ENCODE assay signal across 19 cellular contexts in the genomic region with DNA sequence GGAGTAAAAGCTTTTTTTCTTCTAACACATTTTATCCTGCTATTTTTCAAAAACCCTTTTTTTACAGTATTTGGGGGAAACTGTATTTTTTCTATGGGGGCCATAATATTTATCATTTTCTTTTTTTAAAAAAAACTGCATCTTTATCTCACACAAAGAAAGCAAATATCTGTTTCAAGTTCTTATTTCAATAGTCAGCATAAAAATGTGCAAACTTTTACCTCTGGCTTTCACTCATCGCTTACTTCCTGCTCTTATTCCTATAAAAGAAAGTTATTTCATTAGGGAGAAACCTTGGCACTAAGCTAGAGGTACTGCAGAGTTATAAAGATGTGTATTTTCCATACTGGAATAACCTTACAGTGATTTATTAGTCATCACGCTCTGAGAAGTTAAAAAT.
DNase-seq lines count a peak whose midpoint lies in the region; ATAC-seq, FAIRE-seq and TF ChIP-seq lines count a peak whose summit lies in the region.
"Had no signal": no experiment of that assay in that cellular context is flagged by ENCODE, and none has a peak within 500 bp of the region (broad histone marks: within the 10 kb centered on the region; RNA-seq: fewer than 3 reads in every experiment).

No MANE protein-coding gene starts in this region.

- no peak overlapping the region for H3K4me3 Mint-ChIP-seq in MCF 10A (ENCODE audit: unreplicated experiment)
- H3K4me3 Mint-ChIP-seq in activated CD8-positive, alpha-beta memory T cell treated with anti-CD3 and anti-CD28 coated beads, Interleukin-2, amount 10 ng/mL, durations not matched to agents 7 days and 5 days, result no peak overlapping the region
- H3K4me3 Mint-ChIP-seq: CD4-positive, alpha-beta memory T cell had no signal

- BruUV-seq in IMR-90 (replicated peaks; lab: Mats Ljungman, UMichigan) (no TSS peak), K562 (replicated peaks; lab: Mats Ljungman, UMichigan) (no TSS peak), MCF 10A (replicated peaks; lab: Mats Ljungman, UMichigan) (no TSS peak)

- no peak overlapping the region for H4K91ac ChIP-seq in IMR-90 (ENCODE audit: insufficient read depth, low read depth, low read length)

- H3K4me2 ChIP-seq in A549 (no peak overlapping the region), IMR-90 (ENCODE audit: low read depth, low read length) (no peak overlapping the region), OCI-LY3 (ENCODE audit: low read length) (peak overlapping the region; percentile 49), K562 (ENCODE audit: insufficient read depth, low read length) (no peak overlapping the region)

- in situ Hi-C loops in IMR-90 (cut with MboI; ENCODE audit: low sequenced_read_pairs) (no loop called here), K562 (cut with MboI) (no loop called here)

- no peaks in the 10 kb centered on the region for H3K79me2 ChIP-seq in OCI-LY3 (ENCODE audit: low read length)
- no peaks in the 10 kb centered on the region for H3K79me2 ChIP-seq in K562 (ENCODE audit: control insufficient read depth, insufficient read depth, low read length)

- H2AFZ ChIP-seq in IMR-90 (replicated peaks; ENCODE audit: low read length, poor library complexity) (no peak overlapping the region), OCI-LY3 (ENCODE audit: low read depth, low read length) (no peak overlapping the region), K562 (ENCODE audit: low read depth, low read length) (no peak overlapping the region)

- DNase-seq in A549 (ENCODE audit: low read depth in 1 of 2, low spot score in 1 of 2) (no peak), IMR-90 (no peak), K562 (ENCODE audit: extremely low read depth in 1 of 4, low spot score in 3 of 4) (no peak), MCF 10A (ENCODE audit: unreplicated experiment) (no peak), cortex of kidney (lab: John Stamatoyannopoulos, UW) (no peak)
- DNase-seq in activated CD8-positive, alpha-beta memory T cell treated with anti-CD3 and anti-CD28 coated beads, Interleukin-2, amount 10 ng/mL, durations not matched to agents 7 days and 5 days, result no peak
- DNase-seq: 8988T; C1 segment of cervical spinal cord; Calu3; CD4-positive, alpha-beta memory T cell; COR-L47; DMS79 treated with DMSO at 0.1 percent for 48 hours; GF-D8; GOT3 had no signal

- H3K36me3 ChIP-seq in IMR-90 (ENCODE audit: control insufficient read depth, insufficient read depth, low read length) (no peaks in the 10 kb centered on the region), OCI-LY3 (replicated peaks; ENCODE audit: low read depth, low read length) (no peaks in the 10 kb centered on the region), K562 (ENCODE audit: control insufficient read depth, insufficient read depth, low read length) (no peaks in the 10 kb centered on the region)
- H3K36me3 ChIP-seq: HAP-1 had no signal

- TF ChIP-seq RAD21 in A549 (conservative IDR thresholded peaks at IDR 0.05 in 1 of 2, IDR thresholded peaks at IDR 0.05 in 1 of 2) (no peak), IMR-90 (IDR thresholded peaks at IDR 0.05; ENCODE audit: low read length) (no peak), K562 (CRISPR knock-in tag; conservative IDR thresholded peaks at IDR 0.05 in 1 of 2, IDR thresholded peaks at IDR 0.05 in 1 of 2) (no peak)

- peaks cover 8% of the 10 kb centered on the region for H3K9me3 Mint-ChIP-seq in MCF 10A (ENCODE audit: unreplicated experiment)
- peaks cover 3% of the 10 kb centered on the region for H3K9me3 Mint-ChIP-seq in activated CD8-positive, alpha-beta memory T cell treated with anti-CD3 and anti-CD28 coated beads, Interleukin-2, amount 10 ng/mL, durations not matched to agents 7 days and 5 days (ENCODE audit: low read depth)

- no peaks in the 10 kb centered on the region for H4K20me1 ChIP-seq in IMR-90 (ENCODE audit: insufficient read depth, low read length)
- H4K20me1 ChIP-seq in OCI-LY3 (ENCODE audit: insufficient read depth, low read length), result no peaks in the 10 kb centered on the region
- no peaks in the 10 kb centered on the region for H4K20me1 ChIP-seq in K562 (replicated peaks; ENCODE audit: control insufficient read depth, insufficient read depth, low read length)

- no peak overlapping the region for H3K56ac ChIP-seq in IMR-90 (ENCODE audit: extremely low read depth, insufficient read depth, low read length)

- H3K4me1 ChIP-seq in A549 (no peaks in the 10 kb centered on the region), IMR-90 (ENCODE audit: control insufficient read depth, insufficient read depth, low read length) (no peaks in the 10 kb centered on the region), OCI-LY3 (ENCODE audit: low read length) (peaks cover 20% of the 10 kb centered on the region), K562 (replicated peaks in 1 of 2; ENCODE audit: control insufficient read depth in 2 of 2, insufficient read depth in 2 of 2, low read length in 2 of 2) (no peaks in the 10 kb centered on the region)
- H3K4me1 ChIP-seq: HAP-1 had no signal

- H3K4me3 ChIP-seq in A549, result no peak overlapping the region
- H3K4me3 ChIP-seq in IMR-90 (ENCODE audit: insufficient read depth, low read depth, low read length), result no peak overlapping the region
- no peak overlapping the region for H3K4me3 ChIP-seq in OCI-LY3 (ENCODE audit: low read length)
- H3K4me3 ChIP-seq in K562, result no peak overlapping the region
- H3K4me3 ChIP-seq: HAP-1 had no signal

- dilution Hi-C loops in IMR-90 (cut with HindIII; ENCODE audit: low sequenced_read_pairs, unreplicated experiment), result no loop called here

- H3K27me3 ChIP-seq in IMR-90 (ENCODE audit: control insufficient read depth, insufficient read depth, low read length) (no peaks in the 10 kb centered on the region), OCI-LY3 (ENCODE audit: low read depth, low read length) (no peaks in the 10 kb centered on the region), K562 (ENCODE audit: control insufficient read depth in 2 of 2, insufficient read depth in 2 of 2, low read length in 2 of 2) (no peaks in the 10 kb centered on the region)

- CTCF ChIA-PET in A549 (lab: Yijun Ruan, JAX), result no interaction called here
- CTCF ChIA-PET in IMR-90 (lab: Yijun Ruan, JAX), result no interaction called here
- CTCF ChIA-PET in K562 (lab: Yijun Ruan, JAX; ENCODE audit: low intra/inter-chr PET ratio), result no interaction called here
- CTCF ChIA-PET in MCF 10A (lab: Yijun Ruan, JAX), result no interaction called here
- CTCF ChIA-PET in activated CD8-positive, alpha-beta memory T cell treated with anti-CD3 and anti-CD28 coated beads, Interleukin-2, amount 10 ng/mL, durations not matched to agents 7 days and 5 days (lab: Charles Lee), result no interaction called here

- no peak overlapping the region for H4K8ac ChIP-seq in IMR-90 (ENCODE audit: low read depth in 2 of 2, low read length in 2 of 2)

- no peaks in the 10 kb centered on the region for H3K4me1 Mint-ChIP-seq in MCF 10A (ENCODE audit: insufficient read depth, unreplicated experiment)
- H3K4me1 Mint-ChIP-seq in activated CD8-positive, alpha-beta memory T cell treated with anti-CD3 and anti-CD28 coated beads, Interleukin-2, amount 10 ng/mL, durations not matched to agents 7 days and 5 days, result no peaks in the 10 kb centered on the region
- H3K4me1 Mint-ChIP-seq: CD4-positive, alpha-beta memory T cell had no signal

- POLR2A ChIA-PET in A549 (lab: Yijun Ruan, JAX) (no interaction called here), IMR-90 (lab: Charles Lee; ENCODE audit: unreplicated experiment) (no interaction called here), K562 (lab: Yijun Ruan, JAX) (no interaction called here), MCF 10A (lab: Yijun Ruan, JAX) (no interaction called here)

- H2BK5ac ChIP-seq in IMR-90 (ENCODE audit: low read depth, low read length, poor library complexity, severe bottlenecking), result no peak overlapping the region

- H2BK20ac ChIP-seq in IMR-90 (ENCODE audit: low read depth, low read length), result no peak overlapping the region

- H3K4ac ChIP-seq in IMR-90 (ENCODE audit: low read depth, low read length), result no peak overlapping the region

- H3K27ac Mint-ChIP-seq in MCF 10A (ENCODE audit: low read depth, unreplicated experiment), result no peak overlapping the region
- no peak overlapping the region for H3K27ac Mint-ChIP-seq in activated CD8-positive, alpha-beta memory T cell treated with anti-CD3 and anti-CD28 coated beads, Interleukin-2, amount 10 ng/mL, durations not matched to agents 7 days and 5 days
- H3K27ac Mint-ChIP-seq: CD4-positive, alpha-beta memory T cell had no signal

- no peak overlapping the region for H4K5ac ChIP-seq in IMR-90 (ENCODE audit: low read depth, low read length)

- intact Hi-C loops in IMR-90 (cut with micrococcal nuclease), result no loop called here
- intact Hi-C loops in K562 (cut with micrococcal nuclease), result no loop called here
- intact Hi-C loops in MCF 10A (cut with micrococcal nuclease), result loop anchor here (10.0 kb wide), 1 partner anchor 341 kb away; no protein-coding TSS in a partner anchor

- TF ChIP-seq POLR2A in A549 (IDR thresholded peaks at IDR 0.05; ENCODE audit: low read length) (no peak), IMR-90 (IDR thresholded peaks at IDR 0.05; ENCODE audit: low read depth, low read length) (no peak), K562 (conservative IDR thresholded peaks at IDR 0.05) (no peak)

- no peaks in the 10 kb centered on the region for H3K27me3 Mint-ChIP-seq in MCF 10A (ENCODE audit: insufficient read depth, unreplicated experiment)
- H3K27me3 Mint-ChIP-seq in activated CD8-positive, alpha-beta memory T cell treated with anti-CD3 and anti-CD28 coated beads, Interleukin-2, amount 10 ng/mL, durations not matched to agents 7 days and 5 days, result no peaks in the 10 kb centered on the region

- H3K79me1 ChIP-seq in IMR-90 (ENCODE audit: low read depth in 1 of 2, low read length in 2 of 2), result no peaks in the 10 kb centered on the region

- no peak overlapping the region for H2BK15ac ChIP-seq in IMR-90 (ENCODE audit: low read depth, low read length)

- no peak overlapping the region for H2AK9ac ChIP-seq in IMR-90 (replicated peaks; ENCODE audit: low read depth, low read length, poor library complexity)

- H3K27ac ChIP-seq in A549, result no peak overlapping the region
- no peak overlapping the region for H3K27ac ChIP-seq in IMR-90 (ENCODE audit: insufficient read depth, low read length)
- no peak overlapping the region for H3K27ac ChIP-seq in OCI-LY3 (ENCODE audit: low read length)
- no peak overlapping the region for H3K27ac ChIP-seq in K562 (ENCODE audit: extremely low read depth, low read depth, low read length)

- TF ChIP-seq EP300 in A549 (IDR thresholded peaks at IDR 0.05) (no peak), K562 (IDR thresholded peaks at IDR 0.05; ENCODE audit: low read length) (no peak)

- H3K9me3 ChIP-seq in A549, result no peaks in the 10 kb centered on the region
- no peaks in the 10 kb centered on the region for H3K9me3 ChIP-seq in IMR-90 (ENCODE audit: control insufficient read depth, insufficient read depth, low read length)
- no peaks in the 10 kb centered on the region for H3K9me3 ChIP-seq in OCI-LY3 (ENCODE audit: insufficient read depth, low read length)
- H3K9me3 ChIP-seq in K562 (replicated peaks; ENCODE audit: control insufficient read depth, insufficient read depth, low read depth, low read length), result no peaks in the 10 kb centered on the region
- H3K9me3 ChIP-seq: HAP-1 had no signal

- H3K9ac ChIP-seq in IMR-90 (ENCODE audit: low read depth, low read length), result no peak overlapping the region
- no peak overlapping the region for H3K9ac ChIP-seq in OCI-LY3 (ENCODE audit: low read length)
- no peak overlapping the region for H3K9ac ChIP-seq in K562 (ENCODE audit: insufficient read depth in 1 of 2, low read depth in 2 of 2, low read length in 2 of 2)

- H3K36me3 Mint-ChIP-seq in MCF 10A (ENCODE audit: insufficient read depth, unreplicated experiment), result no peaks in the 10 kb centered on the region
- no peaks in the 10 kb centered on the region for H3K36me3 Mint-ChIP-seq in activated CD8-positive, alpha-beta memory T cell treated with anti-CD3 and anti-CD28 coated beads, Interleukin-2, amount 10 ng/mL, durations not matched to agents 7 days and 5 days
- H3K36me3 Mint-ChIP-seq: CD4-positive, alpha-beta memory T cell had no signal

- no peak overlapping the region for H3K14ac ChIP-seq in IMR-90 (replicated peaks; ENCODE audit: low read depth, low read length)

- WGBS in A549 (ENCODE audit: missing lambda C conversion rate), result 48% methylated on average over 2 of the region's 2 CpGs
- no CpG with 5 or more reads among the region's 2 CpGs for WGBS in IMR-90 (ENCODE audit: extremely low coverage in 2 of 2, insufficient read length in 1 of 2), 2 experiments
- WGBS in K562 (ENCODE audit: insufficient coverage, low coverage, missing lambda C conversion rate), result 4% methylated on average over 2 of the region's 2 CpGs

- FAIRE-seq in A549 (lab: Jason Lieb, UNC) (no peak), K562 (lab: Jason Lieb, UNC) (no peak)
- FAIRE-seq: GM12891, GM18507, H54 had no signal

- no peak overlapping the region for H2AK5ac ChIP-seq in IMR-90 (ENCODE audit: low read depth, low read length)

- H3K23ac ChIP-seq in IMR-90 (ENCODE audit: low read depth, low read length), result no peak overlapping the region

- no peak overlapping the region for H2BK120ac ChIP-seq in IMR-90 (ENCODE audit: low read depth, low read length)

- H3K9me1 ChIP-seq in IMR-90 (ENCODE audit: insufficient read depth, low read length) (no peaks in the 10 kb centered on the region), K562 (ENCODE audit: control insufficient read depth, insufficient read depth, low read length) (no peaks in the 10 kb centered on the region)

- TF ChIP-seq CTCF in A549 (IDR thresholded peaks at IDR 0.05) (no peak), IMR-90 (conservative IDR thresholded peaks at IDR 0.05; ENCODE audit: low read depth, low read length) (no peak), OCI-LY3 (IDR thresholded peaks at IDR 0.05; ENCODE audit: low read depth, low read length) (no peak), K562 (IDR thresholded peaks at IDR 0.05 in 2 of 3, conservative IDR thresholded peaks at IDR 0.05 in 1 of 3; ENCODE audit: insufficient read depth in 2 of 3, low read depth in 1 of 3, low read length in 3 of 3) (no peak), MCF 10A (IDR thresholded peaks at IDR 0.05; ENCODE audit: unreplicated experiment) (no peak)

- H3K18ac ChIP-seq in IMR-90 (ENCODE audit: low read depth, low read length), result no peak overlapping the region

- ATAC-seq in A549, result no peak
- ATAC-seq in IMR-90 (ENCODE audit: low read depth), result no peak
- ATAC-seq in K562, result no peak
- ATAC-seq in activated CD8-positive, alpha-beta memory T cell treated with anti-CD3 and anti-CD28 coated beads, Interleukin-2, amount 10 ng/mL, durations not matched to agents 7 days and 5 days, result no peak
